In genomic region chr20:37943033-37943432, GRCh38 we compare ENCODE assay signal across 21 cellular contexts. TPM values are rescaled to one million over a fixed set of nuclear protein-coding genes. Genes with fewer than 3 reads are reported as not detected.
"Had no signal": no experiment of that assay in that cellular context is flagged by ENCODE, and none has a peak within 500 bp of the region (broad histone marks: within the 10 kb centered on the region; RNA-seq: fewer than 3 reads in every experiment).

No MANE protein-coding gene starts in this region.

- H3K9me3 ChIP-seq: gastrocnemius medialis, upper lobe of left lung had no signal

- H3K4me3 Mint-ChIP-seq: activated CD8-positive, alpha-beta T cell treated with anti-CD3 and anti-CD28 coated beads for 36 hours; activated T-helper 17 cell treated with anti-CD3 and anti-CD28 coated beads, Interleukin-2, amount 50 U/mL, for 72 hours; immature natural killer cell; naive B cell; neural progenitor cell; T-helper 17 cell had no signal

- H3K36me3 Mint-ChIP-seq: immature natural killer cell had no signal

- H3K9ac ChIP-seq: neural progenitor cell had no signal

- H3K36me3 ChIP-seq: brain microvascular endothelial cell, gastrocnemius medialis, heart left ventricle, neural progenitor cell, upper lobe of left lung, WERI-Rb-1 had no signal

- H3K27me3 ChIP-seq: heart left ventricle, neural progenitor cell, upper lobe of left lung had no signal

- H3K4me1 Mint-ChIP-seq: activated T-helper 17 cell treated with anti-CD3 and anti-CD28 coated beads, Interleukin-2, amount 50 U/mL, for 72 hours; immature natural killer cell; T-helper 17 cell had no signal

- H3K9me3 Mint-ChIP-seq: activated T-helper 17 cell treated with anti-CD3 and anti-CD28 coated beads, Interleukin-2, amount 50 U/mL, for 72 hours had no signal

- H3K27ac ChIP-seq: brain microvascular endothelial cell, gastrocnemius medialis, heart left ventricle, neural progenitor cell, upper lobe of left lung, WERI-Rb-1 had no signal

- H3K27ac Mint-ChIP-seq: activated CD8-positive, alpha-beta T cell treated with anti-CD3 and anti-CD28 coated beads for 36 hours; activated T-helper 17 cell treated with anti-CD3 and anti-CD28 coated beads, Interleukin-2, amount 50 U/mL, for 72 hours; immature natural killer cell; T-helper 17 cell had no signal

- DNase-seq: activated CD8-positive, alpha-beta T cell treated with anti-CD3 and anti-CD28 coated beads for 36 hours; activated naive CD4-positive, alpha-beta T cell treated with Interleukin-2 at 50 U/mL for 16 hours; anterior cingulate cortex; brain microvascular endothelial cell; dermis blood vessel endothelial cell; erythroblast; gastrocnemius medialis; immature natural killer cell; left cardiac atrium; mammary epithelial cell; naive B cell; stimulated activated CD4-positive, alpha-beta T cell treated with anti-CD3 and anti-CD28 coated beads, Interleukin-4, amount 100 ng/mL, for 24 hours; stimulated activated naive CD4-positive, alpha-beta T cell treated with Interleukin-2 at 50 U/mL for 16 hours; T-helper 17 cell had no signal

- H3K4me1 ChIP-seq: gastrocnemius medialis, heart left ventricle, upper lobe of left lung had no signal

- H3K4me3 ChIP-seq: gastrocnemius medialis, heart left ventricle, neural progenitor cell, upper lobe of left lung had no signal

- H3K4me2 ChIP-seq: neural progenitor cell had no signal

- H2AFZ ChIP-seq: neural progenitor cell had no signal

- H3K27me3 Mint-ChIP-seq: activated CD8-positive, alpha-beta T cell treated with anti-CD3 and anti-CD28 coated beads for 36 hours had no signal

RNA-seq across cellular contexts. Expression of gene VSTM2L, which starts 40.1 kb away (rescaled TPM):
- total RNA-seq: activated CD8-positive, alpha-beta T cell treated with anti-CD3 and anti-CD28 coated beads for 36 hours; activated T-helper 17 cell treated with anti-CD3 and anti-CD28 coated beads, Interleukin-2, amount 50 U/mL, for 72 hours; mononuclear cell; skeletal muscle tissue; T-helper 17 cell had no signal
- polyA plus RNA-seq: immature natural killer cell had no signal
